In the genomic region with DNA sequence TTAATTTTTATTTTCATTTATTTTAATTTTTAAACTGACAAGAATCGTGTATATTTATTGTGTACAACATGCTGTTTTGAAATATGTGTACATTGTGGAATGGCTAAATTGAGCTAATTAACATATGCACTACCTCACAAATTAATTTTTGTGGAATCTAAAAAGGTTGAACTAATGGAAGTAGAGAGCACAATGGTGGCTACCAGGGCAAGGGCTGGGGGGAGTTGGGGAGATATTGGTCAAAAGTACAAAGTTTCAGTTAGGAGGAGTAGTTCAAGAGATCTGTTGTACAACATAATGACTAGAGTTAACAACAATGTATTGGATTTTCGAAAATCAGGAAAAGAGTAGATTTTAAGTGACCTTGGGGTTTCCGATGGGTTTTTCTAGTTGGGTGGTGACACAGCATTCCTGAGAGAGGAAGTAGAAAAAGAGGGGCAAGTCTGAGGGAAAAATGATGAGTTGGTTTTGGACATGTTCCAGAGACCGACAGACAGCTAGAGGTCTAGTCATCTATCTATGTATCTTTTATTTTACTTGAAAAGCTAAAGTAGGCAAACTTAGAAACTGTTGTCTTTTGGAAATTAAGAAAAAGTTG, we compare ENCODE assay signal across 14 cellular contexts. TPM values are rescaled to one million over a fixed set of nuclear protein-coding genes. Genes with fewer than 3 reads are reported as not detected.
DNase-seq lines count a peak whose midpoint lies in the region; ATAC-seq, FAIRE-seq and TF ChIP-seq lines count a peak whose summit lies in the region.
"Had no signal": no experiment of that assay in that cellular context is flagged by ENCODE, and none has a peak within 500 bp of the region (broad histone marks: within the 10 kb centered on the region; RNA-seq: fewer than 3 reads in every experiment).

No MANE protein-coding gene starts in this region.

- H3K4me1 ChIP-seq in GM23248 (ENCODE audit: insufficient read depth) (peaks cover 18% of the 10 kb centered on the region), endodermal cell (ENCODE audit: control insufficient read depth, insufficient read depth, low read length) (no peaks in the 10 kb centered on the region)
- H3K4me1 ChIP-seq: lower lobe of right lung had no signal

- H3K9me3 ChIP-seq in GM23248 (ENCODE audit: low read depth) (no peaks in the 10 kb centered on the region), endodermal cell (ENCODE audit: control insufficient read depth, low read length) (no peaks in the 10 kb centered on the region)
- H3K9me3 ChIP-seq: lower lobe of right lung had no signal

- peaks cover 33% of the 10 kb centered on the region for H3K4me1 Mint-ChIP-seq in endodermal cell
- H3K4me1 Mint-ChIP-seq in WTC11, result peaks cover 23% of the 10 kb centered on the region

- H2AFZ ChIP-seq in GM23248, result peak overlapping the region; percentile 70; the same call in 1 of the 2 replicates

- 30 to 35% methylated on average over 3 to 4 of the region's 4 CpGs for WGBS in GM23248 (ENCODE audit: low coverage in 1 of 2, low lambda C conversion rate in 2 of 2, missing lambda C conversion rate in 2 of 2), 2 experiments
- WGBS in endodermal cell (ENCODE audit: insufficient coverage in 1 of 2, insufficient read length in 1 of 2), 2 experiments, result 89 to 100% methylated on average over 1 to 2 of the region's 4 CpGs

- H3K4me2 ChIP-seq in GM23248 (ENCODE audit: unreplicated experiment), result peak overlapping the region; percentile 78

- H3K9me3 Mint-ChIP-seq in endodermal cell (no peaks in the 10 kb centered on the region), WTC11 (no peaks in the 10 kb centered on the region)

- H3K27ac Mint-ChIP-seq in endodermal cell, result no peak overlapping the region
- no peak overlapping the region; the same call in 1 of the 2 replicates for H3K27ac Mint-ChIP-seq in WTC11

- H3K9me2 ChIP-seq in GM23248 (ENCODE audit: insufficient read depth), result no peaks in the 10 kb centered on the region

- peak overlapping the region; percentile 57 for H3K4me3 ChIP-seq in GM23248
- no peak overlapping the region for H3K4me3 ChIP-seq in endodermal cell (ENCODE audit: low read length)
- H3K4me3 ChIP-seq: lower lobe of right lung had no signal

- H3K27me3 ChIP-seq in GM23248 (replicated peaks; ENCODE audit: insufficient read depth) (no peaks in the 10 kb centered on the region), endodermal cell (ENCODE audit: control insufficient read depth, insufficient read depth, low read length, poor library complexity, severe bottlenecking) (no peaks in the 10 kb centered on the region)

- no peaks in the 10 kb centered on the region for H3K27me3 Mint-ChIP-seq in endodermal cell (ENCODE audit: insufficient read depth)
- H3K27me3 Mint-ChIP-seq in WTC11 (ENCODE audit: low read depth), result no peaks in the 10 kb centered on the region

- H3K9ac ChIP-seq in GM23248 (peak overlapping the region; percentile 66), endodermal cell (ENCODE audit: extremely low read depth, low read length, poor library complexity, severe bottlenecking) (no peak overlapping the region)

- peaks cover 7% of the 10 kb centered on the region for H3K36me3 Mint-ChIP-seq in endodermal cell (ENCODE audit: low read depth)
- H3K36me3 Mint-ChIP-seq in WTC11, result no peaks in the 10 kb centered on the region

- H3K36me3 ChIP-seq in GM23248 (ENCODE audit: low read depth) (no peaks in the 10 kb centered on the region), endodermal cell (ENCODE audit: control insufficient read depth, insufficient read depth, low read length) (no peaks in the 10 kb centered on the region)
- H3K36me3 ChIP-seq: lower lobe of right lung had no signal

- no peak for FAIRE-seq in RCC 7860 (lab: Jason Lieb, UNC)
- FAIRE-seq: GM12891 had no signal

- POLR2A ChIA-PET in WTC11 (lab: Charles Lee), result no interaction called here

- H4K20me1 ChIP-seq in GM23248 (ENCODE audit: insufficient read depth), result no peaks in the 10 kb centered on the region

- no peak for ATAC-seq in WTC11
- ATAC-seq in HG03097 (IDR thresholded peaks at IDR 0.05; ENCODE audit: low FRiP score, unreplicated experiment), result no peak

- TF ChIP-seq CTCF in endodermal cell (conservative IDR thresholded peaks at IDR 0.05) (no peak), WTC11 (IDR thresholded peaks at IDR 0.05) (no peak)

- in situ Hi-C loops in GM23248 (cut with MboI), result no loop called here

- H3K4me3 Mint-ChIP-seq in endodermal cell, result no peak overlapping the region
- no peak overlapping the region for H3K4me3 Mint-ChIP-seq in WTC11

- peak; percentile 54 for DNase-seq in GM23248
- DNase-seq in RCC 7860 (ENCODE audit: low spot score), result peak; percentile 80
- peak; percentile 60 to 77 for DNase-seq in dermis microvascular lymphatic vessel endothelial cell (ENCODE audit: low read depth in 2 of 2)
- peak; percentile 46 for DNase-seq in renal cortical epithelial cell (ENCODE audit: low read depth)
- DNase-seq in AG08396 (ENCODE audit: low spot score), result no peak
- no peak for DNase-seq in endodermal cell
- no peak for DNase-seq in WTC11 (ENCODE audit: low spot score)
- DNase-seq: activated naive CD4-positive, alpha-beta T cell treated with Interleukin-2 at 50 U/mL for 16 hours; lower lobe of right lung; NCI-H446 had no signal

- H3K79me2 ChIP-seq in GM23248 (ENCODE audit: insufficient read depth), result no peaks in the 10 kb centered on the region

- H3K27ac ChIP-seq in GM23248 (peak overlapping the region; percentile 88), endodermal cell (ENCODE audit: low read depth, low read length) (no peak overlapping the region)
- H3K27ac ChIP-seq: lower lobe of right lung had no signal

- CTCF ChIA-PET in WTC11 (lab: Charles Lee), result interaction anchor here (1.0 kb wide), 1 partner anchor 17 kb away, joined by 3 read pairs; no protein-coding TSS in a partner anchor

- peaks cover 11% of the 10 kb centered on the region; the same call in 1 of the 2 replicates for H3F3A ChIP-seq in GM23248 (ENCODE audit: insufficient read depth)

TF ChIP-seq in WTC11, 78 proteins besides CTCF, POLR2A, EP300 and RAD21 (continues in another document):
- TF ChIP-seq GTF2I (CRISPR knock-in tag; conservative IDR thresholded peaks at IDR 0.05) (no peak), SOX15 (CRISPR knock-in tag; IDR thresholded peaks at IDR 0.05) (no peak), OVOL2 (CRISPR knock-in tag; IDR thresholded peaks at IDR 0.05; ENCODE audit: borderline replicate concordance) (no peak), CREB1 (CRISPR knock-in tag; IDR thresholded peaks at IDR 0.05) (no peak)
- TF ChIP-seq, protein P1, sequence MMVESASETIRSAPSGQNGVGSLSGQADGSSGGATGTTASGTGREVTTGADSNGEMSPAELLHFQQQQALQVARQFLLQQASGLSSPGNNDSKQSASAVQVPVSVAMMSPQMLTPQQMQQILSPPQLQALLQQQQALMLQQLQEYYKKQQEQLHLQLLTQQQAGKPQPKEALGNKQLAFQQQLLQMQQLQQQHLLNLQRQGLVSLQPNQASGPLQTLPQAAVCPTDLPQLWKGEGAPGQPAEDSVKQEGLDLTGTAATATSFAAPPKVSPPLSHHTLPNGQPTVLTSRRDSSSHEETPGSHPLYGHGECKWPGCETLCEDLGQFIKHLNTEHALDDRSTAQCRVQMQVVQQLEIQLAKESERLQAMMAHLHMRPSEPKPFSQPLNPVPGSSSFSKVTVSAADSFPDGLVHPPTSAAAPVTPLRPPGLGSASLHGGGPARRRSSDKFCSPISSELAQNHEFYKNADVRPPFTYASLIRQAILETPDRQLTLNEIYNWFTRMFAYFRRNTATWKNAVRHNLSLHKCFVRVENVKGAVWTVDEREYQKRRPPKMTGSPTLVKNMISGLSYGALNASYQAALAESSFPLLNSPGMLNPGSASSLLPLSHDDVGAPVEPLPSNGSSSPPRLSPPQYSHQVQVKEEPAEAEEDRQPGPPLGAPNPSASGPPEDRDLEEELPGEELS (CRISPR knock-in tag; IDR thresholded peaks at IDR 0.05), result no peak
- TF ChIP-seq, protein P2, sequence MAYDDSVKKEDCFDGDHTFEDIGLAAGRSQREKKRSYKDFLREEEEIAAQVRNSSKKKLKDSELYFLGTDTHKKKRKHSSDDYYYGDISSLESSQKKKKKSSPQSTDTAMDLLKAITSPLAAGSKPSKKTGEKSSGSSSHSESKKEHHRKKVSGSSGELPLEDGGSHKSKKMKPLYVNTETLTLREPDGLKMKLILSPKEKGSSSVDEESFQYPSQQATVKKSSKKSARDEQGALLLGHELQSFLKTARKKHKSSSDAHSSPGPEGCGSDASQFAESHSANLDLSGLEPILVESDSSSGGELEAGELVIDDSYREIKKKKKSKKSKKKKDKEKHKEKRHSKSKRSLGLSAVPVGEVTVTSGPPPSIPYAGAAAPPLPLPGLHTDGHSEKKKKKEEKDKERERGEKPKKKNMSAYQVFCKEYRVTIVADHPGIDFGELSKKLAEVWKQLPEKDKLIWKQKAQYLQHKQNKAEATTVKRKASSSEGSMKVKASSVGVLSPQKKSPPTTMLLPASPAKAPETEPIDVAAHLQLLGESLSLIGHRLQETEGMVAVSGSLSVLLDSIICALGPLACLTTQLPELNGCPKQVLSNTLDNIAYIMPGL (CRISPR knock-in tag; IDR thresholded peaks at IDR 0.05), result no peak
- TF ChIP-seq, protein P3, sequence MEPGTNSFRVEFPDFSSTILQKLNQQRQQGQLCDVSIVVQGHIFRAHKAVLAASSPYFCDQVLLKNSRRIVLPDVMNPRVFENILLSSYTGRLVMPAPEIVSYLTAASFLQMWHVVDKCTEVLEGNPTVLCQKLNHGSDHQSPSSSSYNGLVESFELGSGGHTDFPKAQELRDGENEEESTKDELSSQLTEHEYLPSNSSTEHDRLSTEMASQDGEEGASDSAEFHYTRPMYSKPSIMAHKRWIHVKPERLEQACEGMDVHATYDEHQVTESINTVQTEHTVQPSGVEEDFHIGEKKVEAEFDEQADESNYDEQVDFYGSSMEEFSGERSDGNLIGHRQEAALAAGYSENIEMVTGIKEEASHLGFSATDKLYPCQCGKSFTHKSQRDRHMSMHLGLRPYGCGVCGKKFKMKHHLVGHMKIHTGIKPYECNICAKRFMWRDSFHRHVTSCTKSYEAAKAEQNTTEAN (CRISPR knock-in tag; IDR thresholded peaks at IDR 0.05), result no peak

RNA-seq across cellular contexts. Expression of gene APOO, which starts 23.2 kb away (rescaled TPM):
- total RNA-seq in GM23248 (2014; rRNA removed; shearing (Covaris generic)), result 7.3 and 8.6 TPM in 2 replicates
- polyA plus RNA-seq in GM23248 (2016; fragmentation: Nextera tagmentation; extraction: Ambion mirVana), result 20.2 and 21.0 TPM in 2 replicates
- total RNA-seq in dermis microvascular lymphatic vessel endothelial cell (5.6 and 5.9 TPM in 2 replicates), renal cortical epithelial cell (16.1 and 16.3 TPM in 2 replicates), endodermal cell (10 to 100 TPM; 47.9 to 74.2 TPM), WTC11 (2021) (41.6 to 55.5 TPM (median 46.9 TPM) in 3 replicates)
- polyA plus RNA-seq in endodermal cell (2013, experiment 1 of 2), result 46.1 TPM
- polyA plus RNA-seq in endodermal cell (2013, experiment 2 of 2), result 46.9 TPM

RNA-seq across cellular contexts. Expression of gene CXorf58, which starts 23.3 kb away (rescaled TPM):
- not detected in 2 replicates for total RNA-seq in GM23248 (2014; rRNA removed; shearing (Covaris generic))
- not detected in 2 replicates for polyA plus RNA-seq in GM23248 (2016; fragmentation: Nextera tagmentation; extraction: Ambion mirVana)
- not detected in 2 replicates for total RNA-seq in dermis microvascular lymphatic vessel endothelial cell
- total RNA-seq in renal cortical epithelial cell, result not detected in 2 replicates
- total RNA-seq in endodermal cell, result not detected
- not detected for polyA plus RNA-seq in endodermal cell (2013, experiment 1 of 2)
- not detected for polyA plus RNA-seq in endodermal cell (2013, experiment 2 of 2)
- 0.27 TPM in 1 of 3 replicates, not detected in the others for total RNA-seq in WTC11 (2021)
- total RNA-seq: glomerular endothelial cell, pulmonary artery endothelial cell had no signal

Comparison
In these comparisons a context has a peak if more than half of its experiments do, and no peak if none do; other contexts are left out.
1. DNase-seq: peak in GM23248 (single experiment), RCC 7860 (single experiment), dermis microvascular lymphatic vessel endothelial cell (2 of 2) and renal cortical epithelial cell (single experiment); none in AG08396 (single experiment), endodermal cell (single experiment) and WTC11 (single experiment).